Comparison of ENCODE assay signal across 22 cellular contexts in genomic region chr22:38789606-38790005, GRCh38.
"Had no signal": no experiment of that assay in that cellular context is flagged by ENCODE, and none has a peak within 500 bp of the region (broad histone marks: within the 10 kb centered on the region; RNA-seq: fewer than 3 reads in every experiment).

No MANE protein-coding gene starts in this region.

- H3K27ac ChIP-seq: brain microvascular endothelial cell, prostate gland, WERI-Rb-1 had no signal

- H3K4me1 ChIP-seq: prostate gland had no signal

- DNase-seq: activated CD4-positive, alpha-beta memory T cell treated with anti-CD3 and anti-CD28 coated beads for 36 hours; activated CD4-positive, alpha-beta T cell treated with anti-CD3 and anti-CD28 coated beads, Interleukin-2, amount 10 ng/mL, durations not matched to agents 24 days and 14 days; activated CD8-positive, alpha-beta memory T cell treated with anti-CD3 and anti-CD28 coated beads, Interleukin-2, amount 50 U/mL, for 4 hours; activated effector memory CD4-positive, alpha-beta T cell treated with anti-CD3 and anti-CD28 coated beads, Interleukin-2, amount 50 U/mL, for 16 hours; activated naive CD4-positive, alpha-beta T cell treated with anti-CD3 and anti-CD28 coated beads for 36 hours; activated naive CD8-positive, alpha-beta T cell treated with anti-CD3 and anti-CD28 coated beads for 36 hours; activated T-cell treated with anti-CD3 and anti-CD28 coated beads, Interleukin-2, amount 50 U/mL, for 1 hour; brain microvascular endothelial cell; endodermal cell; foreskin fibroblast; naive B cell; nephron progenitor cell; pancreas; retina; spleen; stimulated activated naive CD4-positive, alpha-beta T cell treated with Interleukin-2 at 50 U/mL for 16 hours; T-helper 17 cell; T1000; testis; WERI-Rb-1 had no signal

- H3K9me3 ChIP-seq: ascending aorta, pancreas, prostate gland, spleen, testis had no signal

- H3K27me3 ChIP-seq: ascending aorta, brain microvascular endothelial cell, pancreas, spleen, testis had no signal

- H3K36me3 ChIP-seq: pancreas, prostate gland, WERI-Rb-1 had no signal

- H3K4me3 ChIP-seq: ascending aorta, pancreas, prostate gland, spleen, testis had no signal

- FAIRE-seq: pancreas had no signal
